8 cellular contexts compared by ENCODE assay signal in genomic region chr5:1792842-1793266, GRCh38. TPM values are rescaled to one million over a fixed set of nuclear protein-coding genes. Genes with fewer than 3 reads are reported as not detected.
A peak's percentile ranks its signal among the peaks of the same experiment; 100 is the strongest.
DNase-seq lines count a peak whose midpoint lies in the region; ATAC-seq and TF ChIP-seq lines count a peak whose summit lies in the region.

No MANE protein-coding gene starts in this region.

- TF ChIP-seq CTCF in uterus (IDR thresholded peaks at IDR 0.05), result no peak

- H3K4me3 ChIP-seq in mesodermal cell (ENCODE audit: extremely low read depth, insufficient read depth, low read length, poor library complexity, severe bottlenecking), result no peak overlapping the region
- no peak overlapping the region for H3K4me3 ChIP-seq in uterus

- DNase-seq in SIG-M5 (lab: John Stamatoyannopoulos, UW), result peak; percentile 73
- peak; percentile 90 for DNase-seq in activated effector memory CD4-positive, alpha-beta T cell treated with anti-CD3 and anti-CD28 coated beads, Interleukin-2, amount 50 U/mL, for 16 hours
- DNase-seq in stromal cell of bone marrow (ENCODE audit: low read depth), result peak; percentile 62
- no peak for DNase-seq in 8988T
- no peak for DNase-seq in uterus

- WGBS in mesodermal cell (ENCODE audit: insufficient coverage in 2 of 2), 2 experiments, result 87 to 95% methylated on average over 5 to 8 of the region's 8 CpGs

- H3K4me1 ChIP-seq in mesodermal cell (ENCODE audit: control insufficient read depth, insufficient read depth, low read length, poor library complexity, severe bottlenecking) (peaks cover 33% of the 10 kb centered on the region), uterus (no peaks in the 10 kb centered on the region)

- H3K27ac ChIP-seq in mesodermal cell (ENCODE audit: low read depth, low read length, severe bottlenecking) (peak overlapping the region; percentile 41), uterus (no peak overlapping the region)

- intact Hi-C loops in uterus (cut with DNase I; ENCODE audit: low total_unique reads), result no loop called here

- ATAC-seq in GM19043 (IDR thresholded peaks at IDR 0.05; ENCODE audit: low read depth, unreplicated experiment), result peak; percentile 95
- ATAC-seq in HG03066 (IDR thresholded peaks at IDR 0.05; ENCODE audit: low read depth, unreplicated experiment), result peak; percentile 96

- no peak for TF ChIP-seq POLR2A in uterus (IDR thresholded peaks at IDR 0.05)

- peaks cover 21% of the 10 kb centered on the region for H3K36me3 ChIP-seq in mesodermal cell (ENCODE audit: control insufficient read depth, insufficient read depth, low read length)
- H3K36me3 ChIP-seq in uterus, result no peaks in the 10 kb centered on the region

- H3K9me3 ChIP-seq in mesodermal cell (ENCODE audit: control insufficient read depth, low read length), result no peaks in the 10 kb centered on the region
- no peaks in the 10 kb centered on the region for H3K9me3 ChIP-seq in uterus

- no peaks in the 10 kb centered on the region for H3K27me3 ChIP-seq in uterus

RNA-seq across cellular contexts. Expression of gene MRPL36, which starts 6.8 kb away (rescaled TPM):
- polyA plus RNA-seq in mesodermal cell (2013, experiment 1 of 2), result 74.1 TPM
- polyA plus RNA-seq in mesodermal cell (2013, experiment 2 of 2), result 66.8 TPM
- 100 to 1,000 TPM in 1 of 4 donors, 10 to 100 TPM in 3; 14.4 to 107 (median 31.6) TPM for total RNA-seq in uterus

RNA-seq across cellular contexts. Expression of gene NDUFS6, which starts 8.4 kb away (rescaled TPM):
- 64.1 TPM for polyA plus RNA-seq in mesodermal cell (2013, experiment 1 of 2)
- 55.5 TPM for polyA plus RNA-seq in mesodermal cell (2013, experiment 2 of 2)
- total RNA-seq in uterus, result 10 to 100 TPM in 3 of 4 donors, 1 to 10 TPM in 1; 8.5 to 17.9 (median 14.6) TPM

Comparison
In these comparisons a context has a peak if more than half of its experiments do, and no peak if none do; other contexts are left out.
1. DNase-seq: peak in SIG-M5 (single experiment), activated effector memory CD4-positive, alpha-beta T cell treated with anti-CD3 and anti-CD28 coated beads, Interleukin-2, amount 50 U/mL, for 16 hours (single experiment) and stromal cell of bone marrow (single experiment); none in 8988T (single experiment) and uterus (0 of 2).